In genomic region chr17:79952265-79952877, GRCh38 we compare ENCODE assay signal across 13 cellular contexts.
DNase-seq lines count a peak whose midpoint lies in the region; ATAC-seq and TF ChIP-seq lines count a peak whose summit lies in the region.
"Had no signal": no experiment of that assay in that cellular context is flagged by ENCODE, and none has a peak within 500 bp of the region (broad histone marks: within the 10 kb centered on the region; RNA-seq: fewer than 3 reads in every experiment).

No MANE protein-coding gene starts in this region.

- H3K9ac ChIP-seq in NT2/D1 (ENCODE audit: insufficient read length, low read depth) = peak overlapping the region; percentile 85

- POLR2A ChIA-PET in AG04450 (lab: Yijun Ruan, JAX) = interaction anchor here (1.2 to 1.5 kb wide), 2 partner anchors 36 to 41 kb away, joined by 3 to 5 read pairs; no protein-coding TSS in a partner anchor

- peak overlapping the region; percentile 61 for H3K27ac ChIP-seq in AG04450 (ENCODE audit: low read depth, low read length)
- no peak overlapping the region for H3K27ac ChIP-seq in right cardiac atrium (ENCODE audit: low read length)
- H3K27ac ChIP-seq in effector memory CD4-positive, alpha-beta T cell (ENCODE audit: insufficient read depth, low read length, poor library complexity, severe bottlenecking) = no peak overlapping the region
- H3K27ac ChIP-seq: epithelial cell of prostate had no signal

- no peak for DNase-seq in AG04450 (ENCODE audit: low read depth, low spot score)
- DNase-seq in NT2/D1 (ENCODE audit: low read depth, low spot score) = no peak
- peak in 1 of 3 donors; percentile 66 for DNase-seq in right cardiac atrium
- peak; percentile 63 for DNase-seq in posterior vena cava (ENCODE audit: low spot score)
- DNase-seq in EL = no peak
- DNase-seq in activated naive CD8-positive, alpha-beta T cell treated with anti-CD3 and anti-CD28 coated beads, Interleukin-2, amount 50 U/mL, for 24 hours = no peak
- DNase-seq in GDM1 (lab: John Stamatoyannopoulos, UW) = no peak
- no peak for DNase-seq in effector memory CD4-positive, alpha-beta T cell
- DNase-seq: activated B cell treated with CpG ODN at 0.5 μM for 24 hours; activated T-cell treated with anti-CD3 and anti-CD28 coated beads, Interleukin-2, amount 50 U/mL, for 1 hour; NCI-H1105; SHP77 treated with DMSO at 0.1 percent for 48 hours had no signal

- peak; percentile 7 to 12 for ATAC-seq in right cardiac atrium
- no peak for ATAC-seq in activated naive CD8-positive, alpha-beta T cell treated with anti-CD3 and anti-CD28 coated beads, Interleukin-2, amount 50 U/mL, for 24 hours

- H3K4me3 Mint-ChIP-seq in activated naive CD8-positive, alpha-beta T cell treated with anti-CD3 and anti-CD28 coated beads, Interleukin-2, amount 50 U/mL, for 24 hours = no peak overlapping the region
- H3K4me3 Mint-ChIP-seq: activated B cell treated with CpG ODN at 0.5 μM for 24 hours had no signal

- no peaks in the 10 kb centered on the region for H3K9me3 Mint-ChIP-seq in activated naive CD8-positive, alpha-beta T cell treated with anti-CD3 and anti-CD28 coated beads, Interleukin-2, amount 50 U/mL, for 24 hours
- H3K9me3 Mint-ChIP-seq: activated B cell treated with CpG ODN at 0.5 μM for 24 hours had no signal

- H3K4me3 ChIP-seq in AG04450 (ENCODE audit: low read depth, low read length) = no peak overlapping the region
- no peak overlapping the region for H3K4me3 ChIP-seq in NT2/D1 (ENCODE audit: insufficient read length, low read depth)
- no peak overlapping the region for H3K4me3 ChIP-seq in right cardiac atrium (ENCODE audit: low read length)
- H3K4me3 ChIP-seq in effector memory CD4-positive, alpha-beta T cell (ENCODE audit: insufficient read depth, low read depth, low read length, poor library complexity, severe bottlenecking) = no peak overlapping the region

- no peaks in the 10 kb centered on the region for H3K36me3 Mint-ChIP-seq in activated naive CD8-positive, alpha-beta T cell treated with anti-CD3 and anti-CD28 coated beads, Interleukin-2, amount 50 U/mL, for 24 hours (ENCODE audit: low read depth)

- H3K4me1 ChIP-seq in NT2/D1 (ENCODE audit: insufficient read depth, insufficient read length) (peaks cover 45% of the 10 kb centered on the region), right cardiac atrium (ENCODE audit: control insufficient read depth, insufficient read depth, low read length) (no peaks in the 10 kb centered on the region)
- no peaks in the 10 kb centered on the region for H3K4me1 ChIP-seq in effector memory CD4-positive, alpha-beta T cell (ENCODE audit: control insufficient read depth, insufficient read depth, low read length, poor library complexity, severe bottlenecking)

- H3K27me3 ChIP-seq in AG04450 (ENCODE audit: control insufficient read depth, insufficient read depth, low read length) = no peaks in the 10 kb centered on the region
- H3K27me3 ChIP-seq in NT2/D1 (ENCODE audit: insufficient read depth, insufficient read length) = no peaks in the 10 kb centered on the region
- no peaks in the 10 kb centered on the region for H3K27me3 ChIP-seq in right cardiac atrium (ENCODE audit: control insufficient read depth, insufficient read depth)
- no peaks in the 10 kb centered on the region for H3K27me3 ChIP-seq in effector memory CD4-positive, alpha-beta T cell (replicated peaks; ENCODE audit: control insufficient read depth, insufficient read depth, low read length, poor library complexity, severe bottlenecking)

- no peak for TF ChIP-seq CTCF in AG04450 (IDR thresholded peaks at IDR 0.05; ENCODE audit: low read depth, low read length)

- H3K27ac Mint-ChIP-seq in activated naive CD8-positive, alpha-beta T cell treated with anti-CD3 and anti-CD28 coated beads, Interleukin-2, amount 50 U/mL, for 24 hours = no peak overlapping the region
- H3K27ac Mint-ChIP-seq: activated B cell treated with CpG ODN at 0.5 μM for 24 hours had no signal

- intact Hi-C loops in right cardiac atrium (cut with DNase I) = no loop called here
- intact Hi-C loops in posterior vena cava (cut with DNase I) = no loop called here

- H3K36me3 ChIP-seq in NT2/D1 (ENCODE audit: insufficient read depth, insufficient read length, low read length) = peaks cover 15% of the 10 kb centered on the region
- H3K36me3 ChIP-seq in effector memory CD4-positive, alpha-beta T cell (ENCODE audit: control insufficient read depth, insufficient read depth, low read length) = no peaks in the 10 kb centered on the region

- peaks cover 6% of the 10 kb centered on the region for H3K4me1 Mint-ChIP-seq in activated naive CD8-positive, alpha-beta T cell treated with anti-CD3 and anti-CD28 coated beads, Interleukin-2, amount 50 U/mL, for 24 hours

- 72% methylated on average over 36 of the region's 36 CpGs for WGBS in right cardiac atrium

- H3K27me3 Mint-ChIP-seq in activated naive CD8-positive, alpha-beta T cell treated with anti-CD3 and anti-CD28 coated beads, Interleukin-2, amount 50 U/mL, for 24 hours = no peaks in the 10 kb centered on the region
- H3K27me3 Mint-ChIP-seq: activated B cell treated with CpG ODN at 0.5 μM for 24 hours had no signal

- no peaks in the 10 kb centered on the region; the same call in 1 of the 2 replicates for H3K9me3 ChIP-seq in AG04450 (ENCODE audit: control insufficient read depth, insufficient read depth, low read length)
- H3K9me3 ChIP-seq in NT2/D1 (ENCODE audit: insufficient read depth, low read length) = no peaks in the 10 kb centered on the region
- H3K9me3 ChIP-seq in right cardiac atrium (ENCODE audit: control insufficient read depth, low read length) = no peaks in the 10 kb centered on the region
- H3K9me3 ChIP-seq in effector memory CD4-positive, alpha-beta T cell (ENCODE audit: control insufficient read depth, low read length) = no peaks in the 10 kb centered on the region

- CTCF ChIA-PET in AG04450 (lab: Charles Lee) = no interaction called here
